In genomic region chr17:81346908-81347349, GRCh38 we compare ENCODE assay signal across 2 cellular contexts.
TF ChIP-seq lines count a peak whose summit lies in the region.

No MANE protein-coding gene starts in this region.

TF ChIP-seq in SK-N-SH, 30 proteins besides CTCF, POLR2A, EP300 and RAD21 (continued from another document):
- TF ChIP-seq PBX3 (IDR thresholded peaks at IDR 0.05) (no peak), GATA2 (CRISPR knock-in tag; IDR thresholded peaks at IDR 0.05) (no peak), CHD2 (IDR thresholded peaks at IDR 0.05; ENCODE audit: low read length, partially characterized antibody) (no peak), FOXJ3 (CRISPR knock-in tag; IDR thresholded peaks at IDR 0.05) (no peak; the same call in 1 of the 2 replicates), SIN3A (IDR thresholded peaks at IDR 0.05; ENCODE audit: borderline replicate concordance, low read depth, low read length) (no peak), MAX (IDR thresholded peaks at IDR 0.05; ENCODE audit: low read depth) (no peak), POLR2AphosphoS5 (IDR thresholded peaks at IDR 0.05; ENCODE audit: low read depth, low read length) (no peak), TAF1 (IDR thresholded peaks at IDR 0.05; ENCODE audit: borderline replicate concordance, low read depth, low read length) (no peak), MEF2A (IDR thresholded peaks at IDR 0.05; ENCODE audit: borderline replicate concordance, low read depth) (no peak), YY1 (IDR thresholded peaks at IDR 0.05; ENCODE audit: low read depth) (no peak), RCOR1 (IDR thresholded peaks at IDR 0.05; ENCODE audit: low read length) (no peak), JUND (IDR thresholded peaks at IDR 0.05) (no peak)

TF ChIP-seq in SK-N-SH treated with all-trans-retinoic acid at 6 μM for 48 hours, 23 proteins besides CTCF, POLR2A, EP300 and RAD21 (continued from another document):
- no peak for TF ChIP-seq GLIS3 (CRISPR knock-in tag; IDR thresholded peaks at IDR 0.05)
- TF ChIP-seq PATZ1 (CRISPR knock-in tag; IDR thresholded peaks at IDR 0.05; ENCODE audit: borderline replicate concordance), result no peak
- no peak for TF ChIP-seq SNAI2 (CRISPR knock-in tag; IDR thresholded peaks at IDR 0.05)
- TF ChIP-seq ZNF565 (CRISPR knock-in tag; conservative IDR thresholded peaks at IDR 0.05; ENCODE audit: low read depth), result no peak
- TF ChIP-seq TOX (CRISPR knock-in tag; IDR thresholded peaks at IDR 0.05; ENCODE audit: borderline replicate concordance), result no peak
- no peak for TF ChIP-seq ISL1 (CRISPR knock-in tag; IDR thresholded peaks at IDR 0.05)
